In the genomic region with DNA sequence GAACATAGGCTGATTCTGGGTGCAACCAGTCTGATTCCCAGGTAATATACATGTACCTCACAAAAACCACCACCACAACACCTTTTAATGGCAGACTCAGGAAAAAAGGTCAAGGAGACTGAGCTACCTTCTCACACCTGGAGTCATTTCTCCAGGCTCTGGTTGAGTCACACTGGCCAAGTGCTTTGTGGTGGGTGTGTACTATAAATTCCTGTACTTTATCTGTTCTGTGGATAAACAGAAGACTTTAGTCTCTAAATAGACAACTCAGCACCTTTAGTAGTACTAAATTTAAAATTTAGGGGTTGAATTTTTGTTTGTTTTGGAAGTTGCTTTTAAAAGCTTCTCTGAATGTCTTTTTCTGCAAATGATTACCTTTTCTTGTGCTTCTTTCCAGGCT, we compare ENCODE assay signal across 30 cellular contexts. TPM values are rescaled to one million over a fixed set of nuclear protein-coding genes. Genes with fewer than 3 reads are reported as not detected.
A peak's percentile ranks its signal among the peaks of the same experiment; 100 is the strongest.
DNase-seq lines count a peak whose midpoint lies in the region; ATAC-seq, FAIRE-seq and TF ChIP-seq lines count a peak whose summit lies in the region.
"Had no signal": no experiment of that assay in that cellular context is flagged by ENCODE, and none has a peak within 500 bp of the region (broad histone marks: within the 10 kb centered on the region; RNA-seq: fewer than 3 reads in every experiment).

No MANE protein-coding gene starts in this region.

- no peak for FAIRE-seq in bronchial epithelial cell (lab: Jason Lieb, UNC)
- FAIRE-seq: kidney had no signal

- H3K27ac ChIP-seq in CD4-positive, alpha-beta T cell (ENCODE audit: low read depth, low read length): no peak overlapping the region
- H3K27ac ChIP-seq in CD8-positive, alpha-beta memory T cell (ENCODE audit: low read depth, low read length): no peak overlapping the region
- no peak overlapping the region for H3K27ac ChIP-seq in left lung
- no peak overlapping the region for H3K27ac ChIP-seq in MM.1S (ENCODE audit: low read length)
- H3K27ac ChIP-seq: ascending aorta, esophagus muscularis mucosa, SK-N-MC, suprapubic skin, upper lobe of left lung had no signal

- POLR2A ChIA-PET in CD4-positive, alpha-beta T cell (lab: Charles Lee): no interaction called here
- POLR2A ChIA-PET in CD8-positive, alpha-beta memory T cell (lab: Charles Lee): no interaction called here

- H3K36me3 Mint-ChIP-seq in CD4-positive, alpha-beta T cell (ENCODE audit: low read depth): peaks cover 72% of the 10 kb centered on the region
- H3K36me3 Mint-ChIP-seq in CD8-positive, alpha-beta memory T cell: peaks cover 0 to 66% (median 25%) of the 10 kb centered on the region in 3 donors

- H3K9ac ChIP-seq in MM.1S (ENCODE audit: low read length): no peak overlapping the region

- H3F3A ChIP-seq in MM.1S (ENCODE audit: insufficient read depth, low read length): no peaks in the 10 kb centered on the region

- CTCF ChIA-PET in CD4-positive, alpha-beta T cell (lab: Charles Lee): interaction anchor here (1.2 kb wide), 1 partner anchor 30 kb away, joined by 3 read pairs; no protein-coding TSS in a partner anchor
- CTCF ChIA-PET in CD8-positive, alpha-beta memory T cell (lab: Charles Lee): no interaction called here

- DNase-seq in CD4-positive, alpha-beta T cell: no peak
- DNase-seq in CD8-positive, alpha-beta memory T cell: no peak
- peak; percentile 47 for DNase-seq in bronchial epithelial cell (ENCODE audit: low read depth)
- DNase-seq in left lung: no peak
- DNase-seq in GDM1 (lab: John Stamatoyannopoulos, UW): no peak
- DNase-seq in MM.1S: no peak
- no peak for DNase-seq in G401 (ENCODE audit: low spot score)
- DNase-seq in NCI-H526 (lab: John Stamatoyannopoulos, UW): no peak
- DNase-seq: activated CD4-positive, alpha-beta T cell treated with anti-CD3 and anti-CD28 coated beads, Interleukin-2, amount 50 U/mL, for 48 hours; activated CD4-positive, CD25-positive, alpha-beta regulatory T cell; activated CD8-positive, alpha-beta memory T cell treated with anti-CD3 and anti-CD28 coated beads, Interleukin-2, amount 50 U/mL, for 48 hours; C1 segment of cervical spinal cord; caudate nucleus; foreskin fibroblast; head of caudate nucleus; kidney; NCI-H1092 treated with DMSO at 0.1 percent for 48 hours; NCI-H187; nephron progenitor cell; stimulated activated naive CD4-positive, alpha-beta T cell treated with Interleukin-2 at 50 U/mL for 16 hours; upper lobe of left lung had no signal

- H3K4me3 Mint-ChIP-seq in CD4-positive, alpha-beta T cell: no peak overlapping the region
- H3K4me3 Mint-ChIP-seq in CD8-positive, alpha-beta memory T cell: no peak overlapping the region
- H3K4me3 Mint-ChIP-seq: GM23338; IgD-negative memory B cell; nephron progenitor cell; T-helper 1 cell treated with Interleukin-12 subunit alpha and Interleukin-12 subunit beta and Interleukin-4 antibody, amounts not matched to agents 30 μg/mL and 1 μg/mL, for 36 hours had no signal

- no peak for TF ChIP-seq CTCF in CD4-positive, alpha-beta T cell (IDR thresholded peaks at IDR 0.05)
- TF ChIP-seq CTCF in bronchial epithelial cell (IDR thresholded peaks at IDR 0.05; ENCODE audit: insufficient read depth, low read length, severe bottlenecking): no peak
- TF ChIP-seq CTCF in left lung (IDR thresholded peaks at IDR 0.05): no peak
- TF ChIP-seq CTCF in MM.1S (IDR thresholded peaks at IDR 0.05; ENCODE audit: low read length): no peak

- peaks cover 5% of the 10 kb centered on the region for H3K4me1 Mint-ChIP-seq in CD4-positive, alpha-beta T cell (ENCODE audit: low read depth)
- H3K4me1 Mint-ChIP-seq in CD8-positive, alpha-beta memory T cell: peaks cover 11 to 14% (median 12%) of the 10 kb centered on the region in 3 donors
- H3K4me1 Mint-ChIP-seq: GM23338, IgD-negative memory B cell, nephron progenitor cell had no signal

- no peak overlapping the region for H2AFZ ChIP-seq in MM.1S (ENCODE audit: low read length)
- H2AFZ ChIP-seq: GM23338 had no signal

- H4K20me1 ChIP-seq in MM.1S (ENCODE audit: insufficient read depth, low read length): no peaks in the 10 kb centered on the region

- H3K9me3 ChIP-seq in CD4-positive, alpha-beta T cell (ENCODE audit: control insufficient read depth, low read length): no peaks in the 10 kb centered on the region
- no peaks in the 10 kb centered on the region for H3K9me3 ChIP-seq in CD8-positive, alpha-beta memory T cell (ENCODE audit: low read length)
- H3K9me3 ChIP-seq in left lung: no peaks in the 10 kb centered on the region
- no peaks in the 10 kb centered on the region for H3K9me3 ChIP-seq in MM.1S (replicated peaks; ENCODE audit: insufficient read depth, low read length)
- H3K9me3 ChIP-seq: ascending aorta, esophagus muscularis mucosa, suprapubic skin, upper lobe of left lung had no signal

- peaks cover 18% of the 10 kb centered on the region for H3K36me3 ChIP-seq in CD8-positive, alpha-beta memory T cell (ENCODE audit: insufficient read depth, low read length)
- H3K36me3 ChIP-seq in bronchial epithelial cell (ENCODE audit: control insufficient read depth, insufficient read depth, low read length) (peaks cover 2% of the 10 kb centered on the region), left lung (peaks cover 1 to 71% of the 10 kb centered on the region in 2 donors), MM.1S (replicated peaks; ENCODE audit: insufficient read depth, low read length) (peaks cover 7% of the 10 kb centered on the region; the same call in 1 of the 2 replicates)

- H3K4me1 ChIP-seq in CD8-positive, alpha-beta memory T cell (ENCODE audit: insufficient read depth, low read length): no peaks in the 10 kb centered on the region
- H3K4me1 ChIP-seq in left lung: no peaks in the 10 kb centered on the region
- no peaks in the 10 kb centered on the region for H3K4me1 ChIP-seq in MM.1S (ENCODE audit: low read length)
- H3K4me1 ChIP-seq: ascending aorta, suprapubic skin, upper lobe of left lung had no signal

- no peak overlapping the region for H3K4me3 ChIP-seq in CD8-positive, alpha-beta memory T cell (ENCODE audit: low read length)
- H3K4me3 ChIP-seq in bronchial epithelial cell (ENCODE audit: low read depth, low read length) (no peak overlapping the region), left lung (no peak overlapping the region), MM.1S (ENCODE audit: low read length) (no peak overlapping the region)
- H3K4me3 ChIP-seq: ascending aorta, esophagus muscularis mucosa, GM23338, lung, SK-N-MC, suprapubic skin, upper lobe of left lung had no signal

- no peak overlapping the region for H3K4me2 ChIP-seq in MM.1S (ENCODE audit: low read depth, low read length)
- H3K4me2 ChIP-seq: GM23338 had no signal

- no peaks in the 10 kb centered on the region for H3K79me2 ChIP-seq in MM.1S (ENCODE audit: low read length)

- in situ Hi-C loops in G401 (cut with HindIII; ENCODE audit: low sequenced_read_pairs): no loop called here

- no peaks in the 10 kb centered on the region for H3K27me3 Mint-ChIP-seq in CD4-positive, alpha-beta T cell
- no peaks in the 10 kb centered on the region for H3K27me3 Mint-ChIP-seq in CD8-positive, alpha-beta memory T cell
- H3K27me3 Mint-ChIP-seq: IgD-negative memory B cell had no signal

- intact Hi-C loops in CD4-positive, alpha-beta T cell (cut with DNase I, micrococcal nuclease): no loop called here
- intact Hi-C loops in left lung (cut with DNase I): no loop called here

- H3K27ac Mint-ChIP-seq in CD4-positive, alpha-beta T cell: peak overlapping the region; percentile 56
- H3K27ac Mint-ChIP-seq in CD8-positive, alpha-beta memory T cell: peak overlapping the region in 6 of 8 donors; percentile 23 to 64 (median 48)
- H3K27ac Mint-ChIP-seq: activated T-helper 2 cell treated with anti-CD3 and anti-CD28 coated beads, Interferon-gamma antibody, Interleukin-2, Interleukin-4, amounts not matched to agents 10 μg/mL and 5 μg/mL and 100 μg/mL, durations not matched to agents 14 hours and 24 hours and 36 hours; GM23338; IgD-negative memory B cell; T-helper 1 cell treated with Interleukin-12 subunit alpha and Interleukin-12 subunit beta and Interleukin-4 antibody, amounts not matched to agents 30 μg/mL and 1 μg/mL, for 36 hours had no signal

- ATAC-seq in CD4-positive, alpha-beta T cell (ENCODE audit: poor library complexity): no peak
- peak; percentile 64 for ATAC-seq in left lung
- ATAC-seq: GM23338 had no signal

- no peaks in the 10 kb centered on the region for H3K9me3 Mint-ChIP-seq in CD4-positive, alpha-beta T cell
- no peaks in the 10 kb centered on the region for H3K9me3 Mint-ChIP-seq in CD8-positive, alpha-beta memory T cell
- H3K9me3 Mint-ChIP-seq: activated T-helper 2 cell treated with anti-CD3 and anti-CD28 coated beads, Interferon-gamma antibody, Interleukin-2, Interleukin-4, amounts not matched to agents 10 μg/mL and 5 μg/mL and 100 μg/mL, durations not matched to agents 14 hours and 24 hours and 36 hours; GM23338; IgD-negative memory B cell; nephron progenitor cell; T-helper 1 cell treated with Interleukin-12 subunit alpha and Interleukin-12 subunit beta and Interleukin-4 antibody, amounts not matched to agents 30 μg/mL and 1 μg/mL, for 36 hours had no signal

- H3K9me2 ChIP-seq in MM.1S (replicated peaks; ENCODE audit: insufficient read depth, low read length): no peaks in the 10 kb centered on the region

- H3K27me3 ChIP-seq in CD4-positive, alpha-beta T cell (ENCODE audit: control insufficient read depth, insufficient read depth, low read length): no peaks in the 10 kb centered on the region
- no peaks in the 10 kb centered on the region for H3K27me3 ChIP-seq in CD8-positive, alpha-beta memory T cell (ENCODE audit: insufficient read depth, low read length, poor library complexity, severe bottlenecking)
- H3K27me3 ChIP-seq in bronchial epithelial cell (ENCODE audit: control insufficient read depth, insufficient read depth, low read length) (no peaks in the 10 kb centered on the region), left lung (no peaks in the 10 kb centered on the region), MM.1S (replicated peaks; ENCODE audit: insufficient read depth, low read length) (no peaks in the 10 kb centered on the region)
- H3K27me3 ChIP-seq: ascending aorta, esophagus muscularis mucosa, suprapubic skin, upper lobe of left lung had no signal

RNA-seq across cellular contexts. Expression of a gene that starts 46.7 kb away (rescaled TPM):
- total RNA-seq in CD4-positive, alpha-beta T cell: 10 to 100 TPM; 79.7 to 80.4 TPM
- 10 to 100 TPM; 96.5 to 98.6 TPM for total RNA-seq in CD8-positive, alpha-beta memory T cell
- polyA plus RNA-seq in CD8-positive, alpha-beta memory T cell: 99.6 TPM
- total RNA-seq in bronchial epithelial cell (43.2 and 53.6 TPM in 2 replicates), left lung (100 to 1,000 TPM in 1 of 2 donors, 10 to 100 TPM in 1; 92.7 to 100 TPM)
- total RNA-seq in G401 (2014; rRNA removed; shearing (Covaris generic)): 63.3 and 122 TPM in 2 replicates
